ENCODE assay signal across 22 cellular contexts in genomic region chr20:43820742-43821330, GRCh38.
DNase-seq lines count a peak whose midpoint lies in the region; ATAC-seq, FAIRE-seq and TF ChIP-seq lines count a peak whose summit lies in the region.
"Had no signal": no experiment of that assay in that cellular context is flagged by ENCODE, and none has a peak within 500 bp of the region (broad histone marks: within the 10 kb centered on the region; RNA-seq: fewer than 3 reads in every experiment).

No MANE protein-coding gene starts in this region.

- no peak overlapping the region for H2AFZ ChIP-seq in PC-3 (ENCODE audit: low read length)
- H2AFZ ChIP-seq: GM23248 had no signal

- DNase-seq in HTR-8/SVneo (ENCODE audit: insufficient read length, low spot score), result no peak
- peak; percentile 58 for DNase-seq in PC-3
- peak; percentile 85 for DNase-seq in epithelial cell of esophagus (ENCODE audit: low read depth)
- DNase-seq in mesenteric fat pad (ENCODE audit: low spot score), result peak; percentile 60
- DNase-seq in NCI-H1694 treated with DMSO at 0.1 percent for 48 hours (lab: John Stamatoyannopoulos, UW), result no peak
- DNase-seq in AG20443 (ENCODE audit: low spot score), result no peak
- no peak for DNase-seq in T-helper 17 cell
- DNase-seq: C1 segment of cervical spinal cord; CD8-positive, alpha-beta memory T cell; DMS53; EL; GM23248; HCEC 1CT; MV-4-11; NCI-H1436; NCI-H2029 treated with DMSO at 0.1 percent for 48 hours; NCI-H2171 treated with DMSO at 0.1 percent for 48 hours; NK-92 treated with Interleukin-12 subunit alpha and Interleukin-12 subunit beta, amount 100 ng/mL, for 24 hours; RPMI8226 had no signal

- peaks cover 5% of the 10 kb centered on the region; the same call in 1 of the 2 replicates for H3K4me1 ChIP-seq in PC-3 (ENCODE audit: insufficient read depth, low read length)

- no peaks in the 10 kb centered on the region for H3K9me3 ChIP-seq in PC-3 (ENCODE audit: low read length)
- no peaks in the 10 kb centered on the region for H3K9me3 ChIP-seq in T-helper 17 cell (ENCODE audit: control insufficient read depth, low read length, poor library complexity, severe bottlenecking)

- H3K4me3 ChIP-seq in PC-3 (ENCODE audit: low read length) (no peak overlapping the region), epithelial cell of esophagus (ENCODE audit: low read length) (no peak overlapping the region)
- H3K4me3 ChIP-seq: GM12878, GM23248, K562 had no signal

- H3K27me3 ChIP-seq in PC-3 (ENCODE audit: low read length), result no peaks in the 10 kb centered on the region

- H3K27ac ChIP-seq in PC-3 (ENCODE audit: low read length), result no peak overlapping the region
- H3K27ac ChIP-seq: GM23248 had no signal

- no peak overlapping the region for H3K4me3 Mint-ChIP-seq in T-helper 17 cell
- H3K4me3 Mint-ChIP-seq: CD8-positive, alpha-beta memory T cell had no signal

- H3K79me2 ChIP-seq in PC-3 (ENCODE audit: low read length), result no peaks in the 10 kb centered on the region

- no peak overlapping the region for H3K4me2 ChIP-seq in PC-3 (ENCODE audit: low read length)

- H4K20me1 ChIP-seq in PC-3 (ENCODE audit: low read length), result no peaks in the 10 kb centered on the region

- H3F3A ChIP-seq in PC-3 (ENCODE audit: low read length, unreplicated experiment), result no peaks in the 10 kb centered on the region

- H3K4me1 Mint-ChIP-seq in T-helper 17 cell, result peaks cover 3% of the 10 kb centered on the region
- H3K4me1 Mint-ChIP-seq: CD8-positive, alpha-beta memory T cell had no signal

- POLR2A ChIA-PET in PC-3 (lab: Charles Lee; ENCODE audit: unreplicated experiment), result no interaction called here

- H3K27me3 Mint-ChIP-seq in T-helper 17 cell, result peaks cover 11% of the 10 kb centered on the region

- ATAC-seq in PC-3 (no peak), T-helper 17 cell (no peak)
- ATAC-seq: K562 had no signal

- no peak overlapping the region for H3K9ac ChIP-seq in PC-3 (ENCODE audit: low read length)
- H3K9ac ChIP-seq: GM23248 had no signal

- intact Hi-C loops in PC-3 (cut with micrococcal nuclease), result no loop called here

- TF ChIP-seq CTCF in PC-3 (conservative IDR thresholded peaks at IDR 0.05; ENCODE audit: low read depth, low read length) (no peak), epithelial cell of esophagus (IDR thresholded peaks at IDR 0.05; ENCODE audit: insufficient read depth, low read depth, low read length, missing control alignments) (no peak)

- no peaks in the 10 kb centered on the region for H3K9me2 ChIP-seq in PC-3 (replicated peaks; ENCODE audit: low read length)

- BruUV-seq in PC-3 (replicated peaks; lab: Mats Ljungman, UMichigan), result no TSS peak

- no peaks in the 10 kb centered on the region for H3K36me3 ChIP-seq in PC-3 (ENCODE audit: low read depth, low read length)

- CTCF ChIA-PET in PC-3 (lab: Charles Lee), result no interaction called here

- FAIRE-seq in HTR-8/SVneo (lab: Jason Lieb, UNC), result peak; percentile 26
- FAIRE-seq: GM12878, GM19239, K562 had no signal

- H3K27ac Mint-ChIP-seq in T-helper 17 cell, result no peak overlapping the region
- H3K27ac Mint-ChIP-seq: CD8-positive, alpha-beta memory T cell had no signal

- H3K36me3 Mint-ChIP-seq in T-helper 17 cell (ENCODE audit: low read depth), result no peaks in the 10 kb centered on the region
- H3K36me3 Mint-ChIP-seq: CD8-positive, alpha-beta memory T cell had no signal

Comparison
In these comparisons a context has a peak if more than half of its experiments do, and no peak if none do; other contexts are left out.
1. DNase-seq: peak in PC-3 (single experiment), epithelial cell of esophagus (single experiment) and mesenteric fat pad (single experiment); none in HTR-8/SVneo (single experiment), NCI-H1694 treated with DMSO at 0.1 percent for 48 hours (single experiment), AG20443 (single experiment) and T-helper 17 cell (0 of 3).